18 cellular contexts compared by ENCODE assay signal in genomic region chr3:156834962-156835535, GRCh38. TPM values are rescaled to one million over a fixed set of nuclear protein-coding genes. Genes with fewer than 3 reads are reported as not detected.
"Had no signal": no experiment of that assay in that cellular context is flagged by ENCODE, and none has a peak within 500 bp of the region (broad histone marks: within the 10 kb centered on the region; RNA-seq: fewer than 3 reads in every experiment).

No MANE protein-coding gene starts in this region.

- H3K27ac ChIP-seq: body of pancreas, cardiac muscle cell, heart right ventricle, neutrophil, ovary, psoas muscle, right atrium auricular region, spleen, thoracic aorta, vagina had no signal

- H3K27me3 ChIP-seq: body of pancreas, cardiac muscle cell, heart right ventricle, neutrophil, ovary, right atrium auricular region, spleen, vagina had no signal

- H3K36me3 ChIP-seq: cardiac muscle cell, heart right ventricle, neutrophil, ovary, right atrium auricular region, spleen, thoracic aorta, vagina had no signal

- ATAC-seq: body of pancreas, heart right ventricle, left colon, WTC11 had no signal

- DNase-seq: activated gamma-delta T cell treated with Interleukin-2 at 50 U/mL for 16 hours; activated T-cell treated with anti-CD3 and anti-CD28 coated beads, Interleukin-2, amount 50 U/mL, for 1 hour; anterior cingulate cortex; body of pancreas; cortex of kidney; heart right ventricle; left colon; ovary; psoas muscle; spleen; stimulated activated CD4-positive, alpha-beta T cell treated with anti-CD3 and anti-CD28 coated beads, Interleukin-4, amount 100 ng/mL, for 1 hour; stimulated activated naive CD4-positive, alpha-beta T cell had no signal

- H3K9me3 ChIP-seq: body of pancreas, heart right ventricle, neutrophil, ovary, psoas muscle, right atrium auricular region, spleen, thoracic aorta, vagina had no signal

- H3K4me1 ChIP-seq: heart right ventricle, psoas muscle, right atrium auricular region, spleen, vagina had no signal

- H3K4me3 ChIP-seq: body of pancreas, cardiac muscle cell, heart right ventricle, ovary, psoas muscle, right atrium auricular region, spleen, thoracic aorta, vagina had no signal

RNA-seq across cellular contexts. Expression of gene LEKR1, which starts 8.9 kb away (rescaled TPM):
- total RNA-seq: vagina had no signal
